Comparison of ENCODE assay signal across 8 cellular contexts in the genomic region with DNA sequence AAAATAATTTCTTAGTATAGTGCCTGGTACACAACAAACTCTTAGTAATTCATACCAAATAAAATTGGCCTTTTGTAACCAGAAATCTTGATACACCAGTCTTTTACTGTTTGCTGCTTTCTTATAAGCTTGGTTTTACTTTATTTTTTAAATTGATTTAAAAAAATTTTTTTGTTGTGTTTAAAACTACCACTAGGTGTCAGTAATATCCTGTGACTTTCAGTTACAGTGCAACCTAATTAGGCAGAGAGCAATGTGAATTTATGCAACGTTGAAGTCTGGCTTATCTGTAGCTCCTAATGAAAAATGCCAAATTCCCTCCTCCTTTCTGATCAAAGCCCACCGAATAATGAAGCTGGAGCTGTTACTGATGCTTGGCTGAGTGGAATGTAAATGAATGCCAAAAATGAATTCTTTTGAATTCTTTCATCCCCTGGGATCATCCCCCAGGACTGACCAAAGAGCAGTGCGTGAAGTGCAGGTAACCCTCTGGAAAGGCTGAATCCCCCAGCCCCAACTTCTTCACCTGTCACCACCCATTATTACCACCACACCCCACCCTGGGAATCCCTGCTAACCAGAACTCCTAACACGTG. TPM values are rescaled to one million over a fixed set of nuclear protein-coding genes. Genes with fewer than 3 reads are reported as not detected.
DNase-seq lines count a peak whose midpoint lies in the region; ATAC-seq, FAIRE-seq and TF ChIP-seq lines count a peak whose summit lies in the region.

No MANE protein-coding gene starts in this region.

- H4K20me1 ChIP-seq in GM12878 (ENCODE audit: control insufficient read depth, insufficient read depth), result no peaks in the 10 kb centered on the region

- peaks cover 10% of the 10 kb centered on the region for H3K79me2 ChIP-seq in GM12878 (ENCODE audit: control insufficient read depth, insufficient read depth, low read length)

- H3K9me3 ChIP-seq in left ventricle myocardium inferior (replicated peaks), result no peaks in the 10 kb centered on the region
- no peaks in the 10 kb centered on the region for H3K9me3 ChIP-seq in GM12878 (replicated peaks; ENCODE audit: control insufficient read depth, insufficient read depth, low read length)
- H3K9me3 ChIP-seq in left lung, result no peaks in the 10 kb centered on the region

- FAIRE-seq in GM12878 (lab: Jason Lieb, UNC), result peak; percentile 93

- no peak overlapping the region for H2AFZ ChIP-seq in GM12878 (ENCODE audit: control insufficient read depth, low read depth, low read length)

- SMC1A ChIA-PET in GM12878 (lab: Charles Lee; ENCODE audit: uncharacterized antibody, unreplicated experiment), result interaction anchor here (0.6 to 5.3 kb wide), 62 partner anchors 9 to 606 kb away, joined by 3 to 62 read pairs (median 4); no protein-coding TSS in a partner anchor

- H3K9ac ChIP-seq in GM12878 (ENCODE audit: control insufficient read depth, insufficient read depth, low read length), result no peak overlapping the region

- CTCF ChIA-PET in GM12878 (lab: Yijun Ruan, JAX), result interaction anchor here (0.6 to 4.0 kb wide), 69 partner anchors 9 to 1642 kb away, joined by 3 to 51 read pairs (median 4); no protein-coding TSS in a partner anchor

- H3K4me1 ChIP-seq in left ventricle myocardium inferior (peaks cover 44% of the 10 kb centered on the region), GM12878 (ENCODE audit: control insufficient read depth, insufficient read depth, low read length) (no peaks in the 10 kb centered on the region), left lung (peaks cover 4 to 18% of the 10 kb centered on the region in 2 donors)

- H3K4me3 ChIP-seq in left ventricle myocardium inferior (no peak overlapping the region), GM12878 (no peak overlapping the region), left lung (no peak overlapping the region)

- in situ Hi-C loops in GM12878 (cut with MboI), result loop anchor here (5.0 kb wide), 3 partner anchors 324 to 604 kb away; no protein-coding TSS in a partner anchor

- H3K27me3 ChIP-seq in left ventricle myocardium inferior (ENCODE audit: low read depth) (no peaks in the 10 kb centered on the region), GM12878 (replicated peaks in 1 of 2; ENCODE audit: control insufficient read depth in 2 of 2, insufficient read depth in 2 of 2, low read length in 1 of 2) (no peaks in the 10 kb centered on the region), left lung (no peaks in the 10 kb centered on the region)

- WGBS in GM12878 (ENCODE audit: insufficient coverage, insufficient replicate concordance, low lambda C conversion rate, missing lambda C conversion rate), result 49% methylated on average over 4 of the region's 4 CpGs

- RAD21 ChIA-PET in GM12878 (lab: Charles Lee; ENCODE audit: unreplicated experiment), result interaction anchor here (0.5 to 2.7 kb wide), 35 partner anchors 10 to 605 kb away, joined by 3 to 39 read pairs (median 5); no protein-coding TSS in a partner anchor

- 0 out of 2 replicates have a peak overlapping the region, but pooled peaks have one; percentile 36 for H3K4me2 ChIP-seq in GM12878 (ENCODE audit: control insufficient read depth, insufficient read depth)

- TF ChIP-seq CTCF in left ventricle myocardium inferior (IDR thresholded peaks at IDR 0.05; ENCODE audit: borderline replicate concordance), result peak; percentile 75
- peak; percentile 31 to 57 (median 40); a peak in 4 of 6 replicates for TF ChIP-seq CTCF in GM12878 (IDR thresholded peaks at IDR 0.05 in 2 of 3, conservative IDR thresholded peaks at IDR 0.05 in 1 of 3; ENCODE audit: control insufficient read depth in 2 of 3, extremely low read depth in 1 of 3, insufficient read depth in 1 of 3, low read depth in 3 of 3, low read length in 3 of 3)
- peak; percentile 27 to 62 for TF ChIP-seq CTCF in left lung (IDR thresholded peaks at IDR 0.05)

- H3K36me3 ChIP-seq in left ventricle myocardium inferior (peaks cover 31% of the 10 kb centered on the region), GM12878 (ENCODE audit: control insufficient read depth in 2 of 2, insufficient read depth in 2 of 2, low read length in 1 of 2) (no peaks in the 10 kb centered on the region), left lung (peaks cover 0 to 30% of the 10 kb centered on the region in 2 donors)

- H3K27ac ChIP-seq in left ventricle myocardium inferior (replicated peaks) (no peak overlapping the region), GM12878 (ENCODE audit: control insufficient read depth, insufficient read depth) (no peak overlapping the region), left lung (no peak overlapping the region)

- no peak for TF ChIP-seq EP300 in GM12878 (IDR thresholded peaks at IDR 0.05; ENCODE audit: borderline replicate concordance in 1 of 2, control insufficient read depth in 1 of 2, low read depth in 2 of 2, low read length in 2 of 2)

- intact Hi-C loops in left ventricle myocardium inferior (cut with micrococcal nuclease), result loop anchor here (10.0 kb wide), 2 partner anchors 321 to 611 kb away; no protein-coding TSS in a partner anchor
- intact Hi-C loops in left ventricle myocardium superior (cut with micrococcal nuclease), result loop anchor here (10.0 kb wide), 3 partner anchors 71 to 321 kb away; no protein-coding TSS in a partner anchor
- intact Hi-C loops in GM12878 (cut with micrococcal nuclease; ENCODE audit: unreplicated experiment), result loop anchor here (1.0 to 5.0 kb wide), 7 partner anchors 34 to 605 kb away; no protein-coding TSS in a partner anchor
- intact Hi-C loops in left lung (cut with DNase I), result loop anchor here in 1 of 2 donors (10.0 kb wide), 2 partner anchors 261 to 361 kb away; no protein-coding TSS in a partner anchor

- ATAC-seq in left ventricle myocardium superior (no peak), GM12878 (no peak), left lung (no peak)

- no peak for TF ChIP-seq POLR2A in GM12878 (IDR thresholded peaks at IDR 0.05; ENCODE audit: low read depth, low read length)

- TF ChIP-seq RAD21 in GM12878 (IDR thresholded peaks at IDR 0.05; ENCODE audit: insufficient read depth, low read depth, low read length), result peak; percentile 88

- POLR2A ChIA-PET in GM12878 (lab: Charles Lee), result interaction anchor here (0.6 kb wide), 1 partner anchor 380 kb away, joined by 3 read pairs; no protein-coding TSS in a partner anchor

- no TSS peak for BruUV-seq in GM12878 (replicated peaks; lab: Mats Ljungman, UMichigan)

- DNase-seq in left ventricle myocardium inferior (no peak), left ventricle myocardium superior (no peak), NCI-H2171 (lab: John Stamatoyannopoulos, UW) (peak; percentile 45), GM12878 (ENCODE audit: low read depth, low spot score) (peak; percentile 20), left lung (no peak), mucosa of gallbladder (ENCODE audit: low spot score) (no peak), ureter (ENCODE audit: low spot score) (no peak)
- no peak for DNase-seq in activated T-cell treated with anti-CD3 and anti-CD28 coated beads, Interleukin-2, amount 50 U/mL, for 1 hour

TF ChIP-seq in GM12878, 131 proteins besides CTCF, POLR2A, EP300 and RAD21 (continues in another document):
- peak; percentile 70; the same call in 1 of the 2 replicates for TF ChIP-seq SMC3 (IDR thresholded peaks at IDR 0.05; ENCODE audit: borderline replicate concordance, low read length)
- TF ChIP-seq IKZF2 (IDR thresholded peaks at IDR 0.05), result 0 out of 4 replicates have a peak, but pooled peaks of 1 of the 2 experiments have one; percentile 11
- no peak for TF ChIP-seq BCLAF1 (IDR thresholded peaks at IDR 0.05)
- 0 out of 2 replicates have a peak, but pooled peaks have one; percentile 45 for TF ChIP-seq SMARCA5 (IDR thresholded peaks at IDR 0.05)
- TF ChIP-seq HDGF (IDR thresholded peaks at IDR 0.05), result 0 out of 2 replicates have a peak, but pooled peaks have one; percentile 21

RNA-seq across cellular contexts. Expression of gene ERCC4, which starts 3.8 kb away (rescaled TPM):
- total RNA-seq in left ventricle myocardium inferior (8.2 TPM), left ventricle myocardium superior (7.3 TPM), GM12878 (2014; rRNA removed) (8.2 and 10.0 TPM in 2 replicates), GM12878 (2014; rRNA removed; fragmentation: Illumina TruSeq; extraction: Trizol) (9.3 and 9.6 TPM in 2 replicates), GM12878 (2021) (12.5 and 13.5 TPM in 2 replicates), left lung (10 to 100 TPM; 10.7 to 11.8 TPM), mucosa of gallbladder (11.9 TPM), ureter (16.2 TPM)
- total RNA-seq in GM12878 (2013; cell fraction: nucleolus; rRNA removed), result 9.9 and 10.9 TPM in 2 replicates
- polyA plus RNA-seq in GM12878 (2011; ENCODE audit: low read depth), result 1.9 TPM
- polyA plus RNA-seq in GM12878 (2011; rRNA removed) (8.4 and 9.0 TPM in 2 replicates), GM12878 (2014; fragmentation: Illumina TruSeq; extraction: Trizol) (7.3 and 8.4 TPM in 2 replicates), GM12878 (2014; fragmentation: Nextera tagmentation; extraction: Ambion mirVana) (10 to 100 TPM in 1 of 2 experiments, 1 to 10 TPM in 1; 5.7 to 15.6 TPM), GM12878 (2014; rRNA removed) (3.4 and 4.7 TPM in 2 replicates), GM12878 (2016; fragmentation: Nextera tagmentation; extraction: Ambion mirVana) (10 to 100 TPM; 24.0 to 24.6 TPM)
- 2.5 and 3.1 TPM in 2 replicates for polyA plus RNA-seq in GM12878 (2011; cell fraction: cytosol; rRNA removed)
- 2.5 and 3.9 TPM in 2 replicates for polyA plus RNA-seq in GM12878 (2011; cell fraction: nucleus; rRNA removed)
- 2.1 and 3.8 TPM in 2 replicates for polyA plus RNA-seq in GM12878 (2012)
- 8.1 and 14.8 TPM in 2 replicates for polyA minus RNA-seq in GM12878 (2011; rRNA and poly(A)+ RNA removed)
- polyA minus RNA-seq in GM12878 (2011; cell fraction: cytosol; rRNA and poly(A)+ RNA removed), result 10.0 and 10.1 TPM in 2 replicates
- polyA minus RNA-seq in GM12878 (2011; cell fraction: nucleus; rRNA and poly(A)+ RNA removed), result 3.3 and 5.6 TPM in 2 replicates

Comparison
In these comparisons a context has a peak if more than half of its experiments do, and no peak if none do; other contexts are left out.
1. DNase-seq: peak in NCI-H2171 (single experiment) and GM12878 (single experiment); none in left ventricle myocardium inferior (single experiment), left ventricle myocardium superior (single experiment), left lung (0 of 2), mucosa of gallbladder (single experiment), activated T-cell treated with anti-CD3 and anti-CD28 coated beads, Interleukin-2, amount 50 U/mL, for 1 hour (single experiment) and ureter (single experiment).
2. Peak in every context shown above with its lines, with median percentiles within 50 percentile points of each other: CTCF ChIP-seq.